In genomic region chr3:195761031-195761430, GRCh38 we compare ENCODE assay signal across 15 cellular contexts. TPM values are rescaled to one million over a fixed set of nuclear protein-coding genes. Genes with fewer than 3 reads are reported as not detected.
"Had no signal": no experiment of that assay in that cellular context is flagged by ENCODE, and none has a peak within 500 bp of the region (broad histone marks: within the 10 kb centered on the region; RNA-seq: fewer than 3 reads in every experiment).

No MANE protein-coding gene starts in this region.

- H3K9ac ChIP-seq: neural progenitor cell had no signal

- DNase-seq: activated CD4-positive, CD25-positive, alpha-beta regulatory T cell treated with anti-CD3 and anti-CD28 coated beads, Interleukin-2, amount 50 U/mL, for 72 hours; activated naive CD8-positive, alpha-beta T cell treated with anti-CD3 and anti-CD28 coated beads, Interleukin-2, amount 50 U/mL, for 24 hours; erythroblast; kidney glomerular epithelial cell; naive thymus-derived CD4-positive, alpha-beta T cell; stimulated activated CD4-positive, alpha-beta T cell treated with anti-CD3 and anti-CD28 coated beads, Interleukin-4, amount 100 ng/mL, for 24 hours had no signal

- H3K4me3 ChIP-seq: coronary artery, neural progenitor cell, psoas muscle, right lobe of liver, smooth muscle cell, upper lobe of right lung had no signal

- H3K9me3 ChIP-seq: psoas muscle, right lobe of liver, upper lobe of right lung had no signal

- H3K27me3 ChIP-seq: neural progenitor cell, right lobe of liver had no signal

- H3K4me1 ChIP-seq: neural progenitor cell, psoas muscle, right lobe of liver, upper lobe of right lung had no signal

- H3K36me3 ChIP-seq: neural progenitor cell, right lobe of liver, upper lobe of right lung had no signal

- H3K4me2 ChIP-seq: neural progenitor cell, smooth muscle cell had no signal

- ATAC-seq: right lobe of liver, upper lobe of right lung had no signal

- H2AFZ ChIP-seq: neural progenitor cell had no signal

- H3K27ac ChIP-seq: coronary artery, neural progenitor cell, psoas muscle, right lobe of liver, upper lobe of right lung, VCaP had no signal

RNA-seq across cellular contexts. Expression of gene MUC4, which starts 50.7 kb away (rescaled TPM):
- total RNA-seq: left ventricle myocardium superior, osteocyte, smooth muscle cell had no signal
